In the genomic region with DNA sequence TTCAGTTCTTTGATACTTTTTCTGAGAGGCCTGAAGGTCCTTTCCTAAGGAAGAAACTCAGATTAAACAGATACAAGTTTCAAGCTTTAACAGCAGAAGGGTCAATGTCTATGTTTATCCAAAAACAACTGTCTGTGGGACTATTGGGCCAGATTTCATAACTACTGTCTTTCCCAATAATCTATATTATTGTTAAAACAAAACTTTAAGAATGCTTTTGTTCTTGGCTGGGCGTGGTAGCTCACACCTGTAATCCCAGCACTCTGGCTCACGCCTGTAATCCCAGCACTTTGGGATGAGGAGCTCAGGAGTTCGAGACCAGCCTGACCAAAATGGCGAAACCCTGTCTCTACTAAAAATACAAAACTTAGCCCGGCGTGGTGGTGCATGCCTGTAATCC, we compare ENCODE assay signal across 24 cellular contexts. TPM values are rescaled to one million over a fixed set of nuclear protein-coding genes. Genes with fewer than 3 reads are reported as not detected.
DNase-seq lines count a peak whose midpoint lies in the region; ATAC-seq lines count a peak whose summit lies in the region.
"Had no signal": no experiment of that assay in that cellular context is flagged by ENCODE, and none has a peak within 500 bp of the region (broad histone marks: within the 10 kb centered on the region; RNA-seq: fewer than 3 reads in every experiment).

No MANE protein-coding gene starts in this region.

- no peak overlapping the region for H3K4me3 Mint-ChIP-seq in activated naive CD4-positive, alpha-beta T cell treated with anti-CD3 and anti-CD28 coated beads, Interleukin-2, amount 50 U/mL, for 24 hours
- no peak overlapping the region for H3K4me3 Mint-ChIP-seq in activated CD4-positive, alpha-beta memory T cell treated with anti-CD3 and anti-CD28 coated beads for 36 hours
- H3K4me3 Mint-ChIP-seq in memory B cell, result peak overlapping the region; percentile 17
- H3K4me3 Mint-ChIP-seq: type B pancreatic cell had no signal

- H3K4me1 Mint-ChIP-seq in activated naive CD4-positive, alpha-beta T cell treated with anti-CD3 and anti-CD28 coated beads, Interleukin-2, amount 50 U/mL, for 24 hours, result peaks cover 35% of the 10 kb centered on the region
- H3K4me1 Mint-ChIP-seq in activated CD4-positive, alpha-beta memory T cell treated with anti-CD3 and anti-CD28 coated beads for 36 hours (ENCODE audit: low read depth), result peaks cover 32% of the 10 kb centered on the region
- H3K4me1 Mint-ChIP-seq in memory B cell, result peaks cover 6% of the 10 kb centered on the region

- no peaks in the 10 kb centered on the region for H3K27me3 Mint-ChIP-seq in activated naive CD4-positive, alpha-beta T cell treated with anti-CD3 and anti-CD28 coated beads, Interleukin-2, amount 50 U/mL, for 24 hours
- no peaks in the 10 kb centered on the region for H3K27me3 Mint-ChIP-seq in activated CD4-positive, alpha-beta memory T cell treated with anti-CD3 and anti-CD28 coated beads for 36 hours
- no peaks in the 10 kb centered on the region for H3K27me3 Mint-ChIP-seq in memory B cell
- H3K27me3 Mint-ChIP-seq: type B pancreatic cell had no signal

- peak overlapping the region; percentile 76 for H3K27ac Mint-ChIP-seq in activated naive CD4-positive, alpha-beta T cell treated with anti-CD3 and anti-CD28 coated beads, Interleukin-2, amount 50 U/mL, for 24 hours
- H3K27ac Mint-ChIP-seq in activated CD4-positive, alpha-beta memory T cell treated with anti-CD3 and anti-CD28 coated beads for 36 hours, result peak overlapping the region; percentile 98
- no peak overlapping the region for H3K27ac Mint-ChIP-seq in memory B cell
- H3K27ac Mint-ChIP-seq: nephron progenitor cell had no signal

- no peaks in the 10 kb centered on the region for H3K9me3 Mint-ChIP-seq in activated naive CD4-positive, alpha-beta T cell treated with anti-CD3 and anti-CD28 coated beads, Interleukin-2, amount 50 U/mL, for 24 hours
- no peaks in the 10 kb centered on the region for H3K9me3 Mint-ChIP-seq in activated CD4-positive, alpha-beta memory T cell treated with anti-CD3 and anti-CD28 coated beads for 36 hours
- H3K9me3 Mint-ChIP-seq in memory B cell, result no peaks in the 10 kb centered on the region
- H3K9me3 Mint-ChIP-seq: type B pancreatic cell had no signal

- no peaks in the 10 kb centered on the region for H3K36me3 Mint-ChIP-seq in activated naive CD4-positive, alpha-beta T cell treated with anti-CD3 and anti-CD28 coated beads, Interleukin-2, amount 50 U/mL, for 24 hours
- no peaks in the 10 kb centered on the region for H3K36me3 Mint-ChIP-seq in activated CD4-positive, alpha-beta memory T cell treated with anti-CD3 and anti-CD28 coated beads for 36 hours
- H3K36me3 Mint-ChIP-seq in memory B cell, result no peaks in the 10 kb centered on the region
- H3K36me3 Mint-ChIP-seq: type B pancreatic cell had no signal

- CTCF ChIA-PET in activated CD4-positive, alpha-beta memory T cell treated with anti-CD3 and anti-CD28 coated beads for 36 hours (lab: Charles Lee), result interaction anchor here (1.5 kb wide), 1 partner anchor 452 kb away, joined by 3 read pairs; no protein-coding TSS in a partner anchor

- no peak for ATAC-seq in memory B cell (ENCODE audit: low read depth)
- no peak for ATAC-seq in HG03571 (IDR thresholded peaks at IDR 0.05; ENCODE audit: unreplicated experiment)
- ATAC-seq in HG02678 (IDR thresholded peaks at IDR 0.05; ENCODE audit: unreplicated experiment), result no peak
- ATAC-seq: left ventricle myocardium superior, right cardiac atrium had no signal

- no peak for DNase-seq in activated naive CD4-positive, alpha-beta T cell treated with Interleukin-2 at 50 U/mL for 16 hours
- DNase-seq in activated CD4-positive, alpha-beta memory T cell treated with anti-CD3 and anti-CD28 coated beads for 36 hours, result no peak
- DNase-seq in memory B cell (ENCODE audit: low spot score in 2 of 2), result no peak
- DNase-seq in activated effector memory CD4-positive, alpha-beta T cell treated with anti-CD3 and anti-CD28 coated beads, Interleukin-2, amount 50 U/mL, for 16 hours, result no peak
- DNase-seq: activated CD8-positive, alpha-beta memory T cell treated with anti-CD3 and anti-CD28 coated beads, Interleukin-2, amount 50 U/mL, for 48 hours; activated gamma-delta T cell treated with Interleukin-2 at 50 U/mL for 16 hours; aorta; C1 segment of cervical spinal cord; cortex of kidney; foreskin fibroblast; GM23248; head of caudate nucleus; Karpas-422; left ventricle myocardium superior; NCI-H1436; NCI-H2107; NCI-H774; nephron progenitor cell; right cardiac atrium; spleen had no signal

- POLR2A ChIA-PET in activated CD4-positive, alpha-beta memory T cell treated with anti-CD3 and anti-CD28 coated beads for 36 hours (lab: Charles Lee), result no interaction called here

- intact Hi-C loops in activated CD4-positive, alpha-beta memory T cell treated with anti-CD3 and anti-CD28 coated beads for 36 hours (cut with micrococcal nuclease), result loop anchor here (5.0 kb wide), 1 partner anchor 143 kb away; a partner anchor contains a TSS

RNA-seq across cellular contexts. Expression of a gene that starts 2.4 kb away (rescaled TPM):
- 10 to 100 TPM; 45.9 to 47.7 TPM for total RNA-seq in activated CD4-positive, alpha-beta memory T cell treated with anti-CD3 and anti-CD28 coated beads for 36 hours
